10 cellular contexts compared by ENCODE assay signal in genomic region chr7:123070702-123071286, GRCh38.
DNase-seq lines count a peak whose midpoint lies in the region; ATAC-seq and TF ChIP-seq lines count a peak whose summit lies in the region.
"Had no signal": no experiment of that assay in that cellular context is flagged by ENCODE, and none has a peak within 500 bp of the region (broad histone marks: within the 10 kb centered on the region; RNA-seq: fewer than 3 reads in every experiment).

No MANE protein-coding gene starts in this region.

- WGBS in mammary epithelial cell (ENCODE audit: low coverage, missing lambda C conversion rate): 28% methylated on average over 5 of the region's 5 CpGs
- 46 to 51% methylated on average over 5 of the region's 5 CpGs for WGBS in body of pancreas, 2 donors

- H3K9ac ChIP-seq in mammary epithelial cell (ENCODE audit: insufficient read depth, low read length): no peak overlapping the region

- BruUV-seq in mammary epithelial cell (replicated peaks; lab: Mats Ljungman, UMichigan) (no TSS peak), MCF 10A (replicated peaks; lab: Mats Ljungman, UMichigan) (no TSS peak)

- H3K36me3 ChIP-seq in mammary epithelial cell (ENCODE audit: insufficient read depth, low read length): no peaks in the 10 kb centered on the region
- no peaks in the 10 kb centered on the region for H3K36me3 ChIP-seq in body of pancreas (replicated peaks in 1 of 2; ENCODE audit: insufficient read depth in 1 of 2, low read depth in 2 of 2)

- H3K4me3 ChIP-seq in mammary epithelial cell (replicated peaks in 1 of 3; ENCODE audit: insufficient read depth in 1 of 3, low read depth in 2 of 3, low read length in 3 of 3) (no peak overlapping the region), body of pancreas (no peak overlapping the region)
- H3K4me3 ChIP-seq: lung had no signal

- peaks cover 19% of the 10 kb centered on the region for H3K27me3 Mint-ChIP-seq in MCF 10A (ENCODE audit: insufficient read depth, unreplicated experiment)
- H3K27me3 Mint-ChIP-seq in activated CD4-positive, alpha-beta T cell treated with anti-CD3 and anti-CD28 coated beads for 36 hours: no peaks in the 10 kb centered on the region
- H3K27me3 Mint-ChIP-seq: B cell had no signal

- no peaks in the 10 kb centered on the region for H4K20me1 ChIP-seq in mammary epithelial cell (ENCODE audit: insufficient read depth, low read length)

- CTCF ChIA-PET in mammary epithelial cell (lab: Charles Lee; ENCODE audit: low non-redundant PET) (no interaction called here), MCF 10A (lab: Yijun Ruan, JAX) (interaction anchor here (0.6 to 2.5 kb wide), 4 partner anchors 14 to 339 kb away, joined by 4 to 11 read pairs (median 4); no protein-coding TSS in a partner anchor)
- CTCF ChIA-PET in activated CD4-positive, alpha-beta T cell treated with anti-CD3 and anti-CD28 coated beads for 36 hours (lab: Charles Lee): no interaction called here

- H3K27ac ChIP-seq in mammary epithelial cell (ENCODE audit: insufficient read depth, low read depth, low read length) (no peak overlapping the region), body of pancreas (no peak overlapping the region)

- no peaks in the 10 kb centered on the region for H3K36me3 Mint-ChIP-seq in MCF 10A (ENCODE audit: insufficient read depth, unreplicated experiment)
- H3K36me3 Mint-ChIP-seq in activated CD4-positive, alpha-beta T cell treated with anti-CD3 and anti-CD28 coated beads for 36 hours (ENCODE audit: low read depth): no peaks in the 10 kb centered on the region

- in situ Hi-C loops in mammary epithelial cell (cut with MboI; ENCODE audit: low sequenced_read_pairs in 2 of 2): no loop called here

- no peak overlapping the region for H3K4me3 Mint-ChIP-seq in MCF 10A (ENCODE audit: unreplicated experiment)
- no peak overlapping the region for H3K4me3 Mint-ChIP-seq in activated CD4-positive, alpha-beta T cell treated with anti-CD3 and anti-CD28 coated beads for 36 hours
- H3K4me3 Mint-ChIP-seq: B cell had no signal

- POLR2A ChIA-PET in MCF 10A (lab: Yijun Ruan, JAX): interaction anchor here (0.6 kb wide), 1 partner anchor 149 kb away, joined by 3 read pairs; no protein-coding TSS in a partner anchor
- POLR2A ChIA-PET in activated CD4-positive, alpha-beta T cell treated with anti-CD3 and anti-CD28 coated beads for 36 hours (lab: Charles Lee): no interaction called here

- DNase-seq in mammary epithelial cell (no peak), MCF 10A (ENCODE audit: unreplicated experiment) (no peak), body of pancreas (peak in 3 of 4 donors; percentile 14 to 26 (median 26)), retina (no peak)
- DNase-seq in activated CD4-positive, alpha-beta T cell treated with anti-CD3 and anti-CD28 coated beads for 36 hours: no peak
- DNase-seq in effector CD8-positive, alpha-beta T cell (lab: John Stamatoyannopoulos, UW): no peak

- no peaks in the 10 kb centered on the region for H3K79me2 ChIP-seq in mammary epithelial cell (ENCODE audit: insufficient read depth, low read length)

- intact Hi-C loops in mammary epithelial cell (cut with micrococcal nuclease) (loop anchor here (10.0 kb wide), 1 partner anchor 84 kb away; no protein-coding TSS in a partner anchor), MCF 10A (cut with micrococcal nuclease) (no loop called here), body of pancreas (cut with DNase I) (no loop called here)
- intact Hi-C loops in activated CD4-positive, alpha-beta T cell treated with anti-CD3 and anti-CD28 coated beads for 36 hours (cut with DNase I, micrococcal nuclease): no loop called here

- no peaks in the 10 kb centered on the region for H3K9me3 Mint-ChIP-seq in MCF 10A (ENCODE audit: unreplicated experiment)
- H3K9me3 Mint-ChIP-seq in activated CD4-positive, alpha-beta T cell treated with anti-CD3 and anti-CD28 coated beads for 36 hours (ENCODE audit: low read depth): peaks cover 8% of the 10 kb centered on the region

- dilution Hi-C loops in mammary epithelial cell (cut with HindIII; ENCODE audit: low sequenced_read_pairs): no loop called here

- no peak overlapping the region for H2AFZ ChIP-seq in mammary epithelial cell (ENCODE audit: low read depth, low read length)

- no peaks in the 10 kb centered on the region for H3K4me1 Mint-ChIP-seq in MCF 10A (ENCODE audit: insufficient read depth, unreplicated experiment)
- no peaks in the 10 kb centered on the region for H3K4me1 Mint-ChIP-seq in activated CD4-positive, alpha-beta T cell treated with anti-CD3 and anti-CD28 coated beads for 36 hours
- H3K4me1 Mint-ChIP-seq: B cell had no signal

- H3K27ac Mint-ChIP-seq in MCF 10A (ENCODE audit: low read depth, unreplicated experiment): no peak overlapping the region
- H3K27ac Mint-ChIP-seq in activated CD4-positive, alpha-beta T cell treated with anti-CD3 and anti-CD28 coated beads for 36 hours: no peak overlapping the region
- H3K27ac Mint-ChIP-seq: B cell had no signal

- H3K27me3 ChIP-seq in mammary epithelial cell (ENCODE audit: insufficient read depth, low read length) (no peaks in the 10 kb centered on the region), body of pancreas (no peaks in the 10 kb centered on the region)

- TF ChIP-seq POLR2A in body of pancreas (IDR thresholded peaks at IDR 0.05): no peak

- TF ChIP-seq CTCF in mammary epithelial cell (conservative IDR thresholded peaks at IDR 0.05 in 1 of 2, IDR thresholded peaks at IDR 0.05 in 1 of 2; ENCODE audit: extremely low read depth in 1 of 2, insufficient read depth in 1 of 2, low read depth in 1 of 2, low read length in 2 of 2): peak; percentile 54 to 56
- TF ChIP-seq CTCF in MCF 10A (IDR thresholded peaks at IDR 0.05; ENCODE audit: unreplicated experiment): no peak
- peak; percentile 88 for TF ChIP-seq CTCF in LNCAP (IDR thresholded peaks at IDR 0.05)
- TF ChIP-seq CTCF in body of pancreas (IDR thresholded peaks at IDR 0.05): peak in 6 of 7 experiments; percentile 12 to 47 (median 40)

- H3K4me2 ChIP-seq in mammary epithelial cell (ENCODE audit: insufficient read depth, low read depth, low read length): no peak overlapping the region

- no peaks in the 10 kb centered on the region for H3K4me1 ChIP-seq in mammary epithelial cell (ENCODE audit: insufficient read depth, low read length)
- H3K4me1 ChIP-seq in body of pancreas: no peaks in the 10 kb centered on the region

- H3K9me3 ChIP-seq in mammary epithelial cell (replicated peaks; ENCODE audit: insufficient read depth, low read length): no peaks in the 10 kb centered on the region
- no peaks in the 10 kb centered on the region for H3K9me3 ChIP-seq in body of pancreas

- ATAC-seq in body of pancreas (no peak), HG02610 (IDR thresholded peaks at IDR 0.05; ENCODE audit: unreplicated experiment) (no peak)
- no peak for ATAC-seq in activated CD4-positive, alpha-beta T cell treated with anti-CD3 and anti-CD28 coated beads for 36 hours

Comparison
In these comparisons a context has a peak if more than half of its experiments do, and no peak if none do; other contexts are left out.
1. DNase-seq: peak in body of pancreas (3 of 4); none in mammary epithelial cell (single experiment), MCF 10A (single experiment), activated CD4-positive, alpha-beta T cell treated with anti-CD3 and anti-CD28 coated beads for 36 hours (single experiment), retina (single experiment) and effector CD8-positive, alpha-beta T cell (single experiment).